1 cellular context compared by ENCODE assay signal in the genomic region with DNA sequence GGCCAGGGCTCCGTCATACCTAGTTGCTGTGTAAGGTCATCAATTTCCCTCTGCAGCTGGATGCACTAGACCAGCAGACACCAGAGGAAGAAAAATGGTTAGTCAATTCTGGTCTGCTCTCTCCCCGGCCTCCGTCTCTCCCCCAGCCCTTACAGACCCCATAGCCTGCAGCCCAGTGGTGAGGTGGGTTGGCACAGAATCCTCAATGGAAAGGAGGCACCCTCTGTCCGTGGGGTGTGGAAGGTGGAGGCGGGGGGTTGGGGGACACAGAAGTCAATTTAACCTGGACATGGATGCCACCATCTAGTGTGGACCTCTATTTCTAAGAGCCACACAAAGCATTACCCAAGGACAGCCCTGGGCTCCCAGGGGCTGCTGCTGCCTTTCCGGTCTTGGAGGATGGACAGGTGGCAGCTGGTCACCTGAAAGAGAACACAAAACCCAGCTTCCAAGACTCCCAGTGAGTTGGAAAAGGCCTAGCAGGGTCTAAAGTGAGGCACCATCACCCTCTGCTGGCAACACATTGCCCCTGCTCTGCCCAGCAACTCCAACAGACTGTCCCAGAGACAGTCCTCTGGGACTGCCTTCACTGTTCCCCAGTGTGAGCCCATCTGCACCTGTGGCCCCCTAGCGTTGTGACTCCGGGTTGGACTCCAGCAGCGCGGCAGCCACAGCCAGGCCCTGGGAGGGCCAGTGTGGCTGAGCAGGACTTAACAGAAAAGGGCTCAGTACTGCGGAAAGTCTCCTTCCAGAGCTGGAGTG.
TF ChIP-seq lines count a peak whose summit lies in the region.

No MANE protein-coding gene starts in this region.

TF ChIP-seq in GM12878, 131 proteins besides CTCF, POLR2A, EP300 and RAD21:
- TF ChIP-seq, protein P1, sequence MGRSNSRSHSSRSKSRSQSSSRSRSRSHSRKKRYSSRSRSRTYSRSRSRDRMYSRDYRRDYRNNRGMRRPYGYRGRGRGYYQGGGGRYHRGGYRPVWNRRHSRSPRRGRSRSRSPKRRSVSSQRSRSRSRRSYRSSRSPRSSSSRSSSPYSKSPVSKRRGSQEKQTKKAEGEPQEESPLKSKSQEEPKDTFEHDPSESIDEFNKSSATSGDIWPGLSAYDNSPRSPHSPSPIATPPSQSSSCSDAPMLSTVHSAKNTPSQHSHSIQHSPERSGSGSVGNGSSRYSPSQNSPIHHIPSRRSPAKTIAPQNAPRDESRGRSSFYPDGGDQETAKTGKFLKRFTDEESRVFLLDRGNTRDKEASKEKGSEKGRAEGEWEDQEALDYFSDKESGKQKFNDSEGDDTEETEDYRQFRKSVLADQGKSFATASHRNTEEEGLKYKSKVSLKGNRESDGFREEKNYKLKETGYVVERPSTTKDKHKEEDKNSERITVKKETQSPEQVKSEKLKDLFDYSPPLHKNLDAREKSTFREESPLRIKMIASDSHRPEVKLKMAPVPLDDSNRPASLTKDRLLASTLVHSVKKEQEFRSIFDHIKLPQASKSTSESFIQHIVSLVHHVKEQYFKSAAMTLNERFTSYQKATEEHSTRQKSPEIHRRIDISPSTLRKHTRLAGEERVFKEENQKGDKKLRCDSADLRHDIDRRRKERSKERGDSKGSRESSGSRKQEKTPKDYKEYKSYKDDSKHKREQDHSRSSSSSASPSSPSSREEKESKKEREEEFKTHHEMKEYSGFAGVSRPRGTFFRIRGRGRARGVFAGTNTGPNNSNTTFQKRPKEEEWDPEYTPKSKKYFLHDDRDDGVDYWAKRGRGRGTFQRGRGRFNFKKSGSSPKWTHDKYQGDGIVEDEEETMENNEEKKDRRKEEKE (IDR thresholded peaks at IDR 0.05) = no peak
- TF ChIP-seq BRCA1 (IDR thresholded peaks at IDR 0.05; ENCODE audit: low read depth, low read length) = no peak
- TF ChIP-seq, protein P2, sequence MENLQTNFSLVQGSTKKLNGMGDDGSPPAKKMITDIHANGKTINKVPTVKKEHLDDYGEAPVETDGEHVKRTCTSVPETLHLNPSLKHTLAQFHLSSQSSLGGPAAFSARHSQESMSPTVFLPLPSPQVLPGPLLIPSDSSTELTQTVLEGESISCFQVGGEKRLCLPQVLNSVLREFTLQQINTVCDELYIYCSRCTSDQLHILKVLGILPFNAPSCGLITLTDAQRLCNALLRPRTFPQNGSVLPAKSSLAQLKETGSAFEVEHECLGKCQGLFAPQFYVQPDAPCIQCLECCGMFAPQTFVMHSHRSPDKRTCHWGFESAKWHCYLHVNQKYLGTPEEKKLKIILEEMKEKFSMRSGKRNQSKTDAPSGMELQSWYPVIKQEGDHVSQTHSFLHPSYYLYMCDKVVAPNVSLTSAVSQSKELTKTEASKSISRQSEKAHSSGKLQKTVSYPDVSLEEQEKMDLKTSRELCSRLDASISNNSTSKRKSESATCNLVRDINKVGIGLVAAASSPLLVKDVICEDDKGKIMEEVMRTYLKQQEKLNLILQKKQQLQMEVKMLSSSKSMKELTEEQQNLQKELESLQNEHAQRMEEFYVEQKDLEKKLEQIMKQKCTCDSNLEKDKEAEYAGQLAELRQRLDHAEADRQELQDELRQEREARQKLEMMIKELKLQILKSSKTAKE (IDR thresholded peaks at IDR 0.05; ENCODE audit: low read depth, poor library complexity, severe bottlenecking) = no peak
- TF ChIP-seq, protein P3, sequence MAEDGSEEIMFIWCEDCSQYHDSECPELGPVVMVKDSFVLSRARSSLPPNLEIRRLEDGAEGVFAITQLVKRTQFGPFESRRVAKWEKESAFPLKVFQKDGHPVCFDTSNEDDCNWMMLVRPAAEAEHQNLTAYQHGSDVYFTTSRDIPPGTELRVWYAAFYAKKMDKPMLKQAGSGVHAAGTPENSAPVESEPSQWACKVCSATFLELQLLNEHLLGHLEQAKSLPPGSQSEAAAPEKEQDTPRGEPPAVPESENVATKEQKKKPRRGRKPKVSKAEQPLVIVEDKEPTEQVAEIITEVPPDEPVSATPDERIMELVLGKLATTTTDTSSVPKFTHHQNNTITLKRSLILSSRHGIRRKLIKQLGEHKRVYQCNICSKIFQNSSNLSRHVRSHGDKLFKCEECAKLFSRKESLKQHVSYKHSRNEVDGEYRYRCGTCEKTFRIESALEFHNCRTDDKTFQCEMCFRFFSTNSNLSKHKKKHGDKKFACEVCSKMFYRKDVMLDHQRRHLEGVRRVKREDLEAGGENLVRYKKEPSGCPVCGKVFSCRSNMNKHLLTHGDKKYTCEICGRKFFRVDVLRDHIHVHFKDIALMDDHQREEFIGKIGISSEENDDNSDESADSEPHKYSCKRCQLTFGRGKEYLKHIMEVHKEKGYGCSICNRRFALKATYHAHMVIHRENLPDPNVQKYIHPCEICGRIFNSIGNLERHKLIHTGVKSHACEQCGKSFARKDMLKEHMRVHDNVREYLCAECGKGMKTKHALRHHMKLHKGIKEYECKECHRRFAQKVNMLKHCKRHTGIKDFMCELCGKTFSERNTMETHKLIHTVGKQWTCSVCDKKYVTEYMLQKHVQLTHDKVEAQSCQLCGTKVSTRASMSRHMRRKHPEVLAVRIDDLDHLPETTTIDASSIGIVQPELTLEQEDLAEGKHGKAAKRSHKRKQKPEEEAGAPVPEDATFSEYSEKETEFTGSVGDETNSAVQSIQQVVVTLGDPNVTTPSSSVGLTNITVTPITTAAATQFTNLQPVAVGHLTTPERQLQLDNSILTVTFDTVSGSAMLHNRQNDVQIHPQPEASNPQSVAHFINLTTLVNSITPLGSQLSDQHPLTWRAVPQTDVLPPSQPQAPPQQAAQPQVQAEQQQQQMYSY (CRISPR knock-in tag; IDR thresholded peaks at IDR 0.05) = no peak
- no peak for TF ChIP-seq CHD4 (IDR thresholded peaks at IDR 0.05)
- TF ChIP-seq, protein P4, sequence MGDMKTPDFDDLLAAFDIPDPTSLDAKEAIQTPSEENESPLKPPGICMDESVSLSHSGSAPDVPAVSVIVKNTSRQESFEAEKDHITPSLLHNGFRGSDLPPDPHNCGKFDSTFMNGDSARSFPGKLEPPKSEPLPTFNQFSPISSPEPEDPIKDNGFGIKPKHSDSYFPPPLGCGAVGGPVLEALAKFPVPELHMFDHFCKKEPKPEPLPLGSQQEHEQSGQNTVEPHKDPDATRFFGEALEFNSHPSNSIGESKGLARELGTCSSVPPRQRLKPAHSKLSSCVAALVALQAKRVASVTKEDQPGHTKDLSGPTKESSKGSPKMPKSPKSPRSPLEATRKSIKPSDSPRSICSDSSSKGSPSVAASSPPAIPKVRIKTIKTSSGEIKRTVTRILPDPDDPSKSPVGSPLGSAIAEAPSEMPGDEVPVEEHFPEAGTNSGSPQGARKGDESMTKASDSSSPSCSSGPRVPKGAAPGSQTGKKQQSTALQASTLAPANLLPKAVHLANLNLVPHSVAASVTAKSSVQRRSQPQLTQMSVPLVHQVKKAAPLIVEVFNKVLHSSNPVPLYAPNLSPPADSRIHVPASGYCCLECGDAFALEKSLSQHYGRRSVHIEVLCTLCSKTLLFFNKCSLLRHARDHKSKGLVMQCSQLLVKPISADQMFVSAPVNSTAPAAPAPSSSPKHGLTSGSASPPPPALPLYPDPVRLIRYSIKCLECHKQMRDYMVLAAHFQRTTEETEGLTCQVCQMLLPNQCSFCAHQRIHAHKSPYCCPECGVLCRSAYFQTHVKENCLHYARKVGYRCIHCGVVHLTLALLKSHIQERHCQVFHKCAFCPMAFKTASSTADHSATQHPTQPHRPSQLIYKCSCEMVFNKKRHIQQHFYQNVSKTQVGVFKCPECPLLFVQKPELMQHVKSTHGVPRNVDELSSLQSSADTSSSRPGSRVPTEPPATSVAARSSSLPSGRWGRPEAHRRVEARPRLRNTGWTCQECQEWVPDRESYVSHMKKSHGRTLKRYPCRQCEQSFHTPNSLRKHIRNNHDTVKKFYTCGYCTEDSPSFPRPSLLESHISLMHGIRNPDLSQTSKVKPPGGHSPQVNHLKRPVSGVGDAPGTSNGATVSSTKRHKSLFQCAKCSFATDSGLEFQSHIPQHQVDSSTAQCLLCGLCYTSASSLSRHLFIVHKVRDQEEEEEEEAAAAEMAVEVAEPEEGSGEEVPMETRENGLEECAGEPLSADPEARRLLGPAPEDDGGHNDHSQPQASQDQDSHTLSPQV (IDR thresholded peaks at IDR 0.05) = no peak
- no peak for TF ChIP-seq EGR1 (IDR thresholded peaks at IDR 0.05; ENCODE audit: borderline replicate concordance in 1 of 2, low read depth in 2 of 2, low read length in 2 of 2)
- TF ChIP-seq CHD1 (IDR thresholded peaks at IDR 0.05; ENCODE audit: low read depth, low read length) = no peak
- TF ChIP-seq, protein P5, sequence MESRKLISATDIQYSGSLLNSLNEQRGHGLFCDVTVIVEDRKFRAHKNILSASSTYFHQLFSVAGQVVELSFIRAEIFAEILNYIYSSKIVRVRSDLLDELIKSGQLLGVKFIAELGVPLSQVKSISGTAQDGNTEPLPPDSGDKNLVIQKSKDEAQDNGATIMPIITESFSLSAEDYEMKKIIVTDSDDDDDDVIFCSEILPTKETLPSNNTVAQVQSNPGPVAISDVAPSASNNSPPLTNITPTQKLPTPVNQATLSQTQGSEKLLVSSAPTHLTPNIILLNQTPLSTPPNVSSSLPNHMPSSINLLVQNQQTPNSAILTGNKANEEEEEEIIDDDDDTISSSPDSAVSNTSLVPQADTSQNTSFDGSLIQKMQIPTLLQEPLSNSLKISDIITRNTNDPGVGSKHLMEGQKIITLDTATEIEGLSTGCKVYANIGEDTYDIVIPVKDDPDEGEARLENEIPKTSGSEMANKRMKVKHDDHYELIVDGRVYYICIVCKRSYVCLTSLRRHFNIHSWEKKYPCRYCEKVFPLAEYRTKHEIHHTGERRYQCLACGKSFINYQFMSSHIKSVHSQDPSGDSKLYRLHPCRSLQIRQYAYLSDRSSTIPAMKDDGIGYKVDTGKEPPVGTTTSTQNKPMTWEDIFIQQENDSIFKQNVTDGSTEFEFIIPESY (IDR thresholded peaks at IDR 0.05) = no peak
- TF ChIP-seq TARDBP (IDR thresholded peaks at IDR 0.05; ENCODE audit: borderline replicate concordance) = no peak
- TF ChIP-seq MXI1 (IDR thresholded peaks at IDR 0.05; ENCODE audit: low read depth, low read length) = no peak
- TF ChIP-seq LARP7 (IDR thresholded peaks at IDR 0.05) = no peak
- no peak for TF ChIP-seq ATF7 (IDR thresholded peaks at IDR 0.05; ENCODE audit: low read depth)
- TF ChIP-seq NR2C2 (IDR thresholded peaks at IDR 0.05; ENCODE audit: borderline replicate concordance, control insufficient read depth, insufficient read length, low read depth) = no peak
- TF ChIP-seq NFXL1 (IDR thresholded peaks at IDR 0.05; ENCODE audit: borderline replicate concordance) = no peak
TF ChIP-seq in GM12878: peak in this region for 0.
